Comparison of ENCODE assay signal across 9 cellular contexts in the genomic region with DNA sequence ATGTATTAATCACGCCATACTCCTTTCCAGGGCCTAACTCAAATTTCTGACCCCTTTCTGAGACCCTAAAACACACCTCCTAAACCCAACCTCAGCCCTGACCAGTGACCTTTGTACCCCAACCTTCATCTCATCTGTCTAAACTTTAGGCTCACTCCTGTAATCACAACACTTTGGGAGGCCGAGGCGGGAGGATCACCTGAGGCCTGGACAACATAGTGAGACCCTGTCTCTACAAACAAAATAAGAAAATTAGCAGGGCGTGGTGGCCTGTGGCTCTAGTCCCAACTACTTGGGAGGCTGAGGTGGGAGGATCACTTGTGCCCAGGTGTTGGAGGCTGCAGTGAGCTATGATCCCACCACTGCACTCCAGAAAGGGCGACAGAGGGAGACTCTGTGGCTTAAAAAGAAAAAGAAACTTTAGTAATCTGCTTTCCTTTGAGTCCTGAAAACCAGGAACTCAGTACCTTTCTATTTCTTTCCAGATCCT. TPM values are rescaled to one million over a fixed set of nuclear protein-coding genes. Genes with fewer than 3 reads are reported as not detected.
DNase-seq lines count a peak whose midpoint lies in the region; ATAC-seq and TF ChIP-seq lines count a peak whose summit lies in the region.
"Had no signal": no experiment of that assay in that cellular context is flagged by ENCODE, and none has a peak within 500 bp of the region (broad histone marks: within the 10 kb centered on the region; RNA-seq: fewer than 3 reads in every experiment).

No MANE protein-coding gene starts in this region.

- H3K36me3 ChIP-seq in heart left ventricle (peaks cover 0 to 7% (median 0%) of the 10 kb centered on the region in 9 donors), muscle layer of colon (ENCODE audit: insufficient read depth, low read length) (no peaks in the 10 kb centered on the region), Karpas-422 (ENCODE audit: insufficient read depth, low read length) (no peaks in the 10 kb centered on the region)

- intact Hi-C loops in heart left ventricle (cut with DNase I) (loop anchor here in 3 of 10 donors (5.0 to 10.0 kb wide), 2 partner anchors 150 to 153 kb away; no protein-coding TSS in a partner anchor), left ventricle myocardium superior (cut with micrococcal nuclease) (no loop called here)

- peaks cover 0 to 29% (median 14%) of the 10 kb centered on the region in 12 donors for H3K4me1 ChIP-seq in heart left ventricle
- H3K4me1 ChIP-seq in muscle layer of colon (ENCODE audit: insufficient read depth, low read length) = peaks cover 20% of the 10 kb centered on the region
- peaks cover 16% of the 10 kb centered on the region for H3K4me1 ChIP-seq in Karpas-422 (ENCODE audit: low read length)

- 0 out of 2 replicates have a peak, but pooled peaks cover 4% of the 10 kb centered on the region for H4K20me1 ChIP-seq in Karpas-422 (ENCODE audit: insufficient read depth, low read depth, low read length)

- H3K27me3 ChIP-seq in heart left ventricle = peaks cover 0 to 4% (median 0%) of the 10 kb centered on the region in 9 donors
- H3K27me3 ChIP-seq in muscle layer of colon (ENCODE audit: control insufficient read depth in 1 of 2, insufficient read depth in 2 of 2, low read length in 2 of 2) = peaks cover 6 to 7% of the 10 kb centered on the region in 2 donors
- H3K27me3 ChIP-seq in Karpas-422 (ENCODE audit: low read length) = no peaks in the 10 kb centered on the region

- peak overlapping the region in 7 of 12 donors; percentile 51 to 85 (median 77) for H3K27ac ChIP-seq in heart left ventricle
- peak overlapping the region; percentile 75 for H3K27ac ChIP-seq in muscle layer of colon (ENCODE audit: low read depth, low read length)
- no peak overlapping the region for H3K27ac ChIP-seq in Karpas-422 (ENCODE audit: low read length)

- no peak overlapping the region for H3K4me2 ChIP-seq in Karpas-422 (ENCODE audit: low read depth, low read length, poor library complexity, severe bottlenecking)

- H3K79me2 ChIP-seq in Karpas-422 (ENCODE audit: low read length) = no peaks in the 10 kb centered on the region

- H3K4me3 ChIP-seq in heart left ventricle = peak overlapping the region in 10 of 12 donors; percentile 56 to 79 (median 64)
- peak overlapping the region in 1 of 2 donors; percentile 62 for H3K4me3 ChIP-seq in muscle layer of colon (ENCODE audit: low read depth in 1 of 2, low read length in 2 of 2)
- H3K4me3 ChIP-seq in Karpas-422 (ENCODE audit: low read length) = no peak overlapping the region

- in situ Hi-C loops in KBM-7 (cut with MboI; ENCODE audit: low pct_unique_long_range_greater_than_20kb, low sequenced_read_pairs) = no loop called here

- WGBS in heart left ventricle, 4 donors = 85 to 94% (median 92%) methylated on average over 5 of the region's 5 CpGs

- H3K9me3 Mint-ChIP-seq in chondrocyte (ENCODE audit: low read depth) (no peaks in the 10 kb centered on the region), type B pancreatic cell (no peaks in the 10 kb centered on the region)

- no peak overlapping the region for H3K9ac ChIP-seq in muscle layer of colon (ENCODE audit: low read length)
- no peak overlapping the region for H3K9ac ChIP-seq in Karpas-422 (ENCODE audit: low read length)

- H3K27me3 Mint-ChIP-seq in chondrocyte (ENCODE audit: low read depth) = peaks cover 2% of the 10 kb centered on the region
- H3K27me3 Mint-ChIP-seq in type B pancreatic cell = peaks cover 17% of the 10 kb centered on the region

- H3K9me2 ChIP-seq in Karpas-422 (replicated peaks; ENCODE audit: insufficient read depth, low read length) = no peaks in the 10 kb centered on the region

- ATAC-seq in heart left ventricle = no peak
- no peak for ATAC-seq in left ventricle myocardium superior

- no peak for TF ChIP-seq CTCF in heart left ventricle (IDR thresholded peaks at IDR 0.05)
- no peak for TF ChIP-seq CTCF in chondrocyte (IDR thresholded peaks at IDR 0.05)
- TF ChIP-seq CTCF in type B pancreatic cell (conservative IDR thresholded peaks at IDR 0.05) = no peak

- peaks cover 20% of the 10 kb centered on the region for H3K4me1 Mint-ChIP-seq in chondrocyte (ENCODE audit: low read depth)
- peaks cover 18% of the 10 kb centered on the region for H3K4me1 Mint-ChIP-seq in type B pancreatic cell (ENCODE audit: unreplicated experiment)

- H3K4me3 Mint-ChIP-seq in chondrocyte (ENCODE audit: unreplicated experiment) (peak overlapping the region; percentile 61), type B pancreatic cell (peak overlapping the region; percentile 88)
- H3K4me3 Mint-ChIP-seq: activated naive CD8-positive, alpha-beta T cell had no signal

- H3K9me3 ChIP-seq in heart left ventricle = no peaks in the 10 kb centered on the region
- no peaks in the 10 kb centered on the region for H3K9me3 ChIP-seq in muscle layer of colon (ENCODE audit: low read length)
- no peaks in the 10 kb centered on the region for H3K9me3 ChIP-seq in Karpas-422 (ENCODE audit: low read length)

- DNase-seq in heart left ventricle (no peak), left ventricle myocardium superior (no peak), chondrocyte (ENCODE audit: low spot score) (no peak), type B pancreatic cell (ENCODE audit: extremely low spot score, unreplicated experiment) (no peak), NCI-H1930 (lab: John Stamatoyannopoulos, UW) (no peak), Karpas-422 (no peak), KBM-7 (no peak)

- no peak overlapping the region for H2AFZ ChIP-seq in Karpas-422 (ENCODE audit: low read length)

- H3K27ac Mint-ChIP-seq in chondrocyte (ENCODE audit: unreplicated experiment) (no peak overlapping the region), type B pancreatic cell (peak overlapping the region; percentile 26)
- H3K27ac Mint-ChIP-seq: activated naive CD8-positive, alpha-beta T cell had no signal

- H3K36me3 Mint-ChIP-seq in chondrocyte (ENCODE audit: low read depth) (no peaks in the 10 kb centered on the region), type B pancreatic cell (no peaks in the 10 kb centered on the region)
- H3K36me3 Mint-ChIP-seq: activated naive CD8-positive, alpha-beta T cell had no signal

- TF ChIP-seq POLR2A in heart left ventricle (IDR thresholded peaks at IDR 0.05) = no peak

RNA-seq across cellular contexts. Expression of a gene that starts 4.7 kb away (rescaled TPM):
- 10 to 100 TPM; 12.9 to 33.0 (median 26.9) TPM for total RNA-seq in heart left ventricle
- polyA plus RNA-seq in heart left ventricle = 10 to 100 TPM; 12.1 to 14.2 TPM
- total RNA-seq in left ventricle myocardium superior = 29.8 TPM
- 11.5 to 16.0 TPM (median 13.7 TPM) in 3 replicates for total RNA-seq in chondrocyte
- 11.9 and 13.0 TPM in 2 replicates for total RNA-seq in type B pancreatic cell (ENCODE audit: low replicate concordance)
- 3.1 and 4.6 TPM in 2 replicates for total RNA-seq in Karpas-422 (2014; rRNA removed; shearing (Covaris generic); ENCODE audit: low replicate concordance)

RNA-seq across cellular contexts. Expression of a gene that starts 6.1 kb away (rescaled TPM):
- total RNA-seq in heart left ventricle (1 to 10 TPM in 1 of 9 donors, under 1 TPM in 3, not detected in 5; 0.56 to 2.7 (median 0.65) TPM), left ventricle myocardium superior (0.57 TPM), chondrocyte (0.52 to 0.63 TPM in 2 of 3 replicates, not detected in the other), type B pancreatic cell (ENCODE audit: low replicate concordance) (0.48 TPM in 1 of 2 replicates, not detected in the other)
- polyA plus RNA-seq in heart left ventricle = under 1 TPM; 0.23 to 0.78 TPM
- total RNA-seq in Karpas-422 (2014; rRNA removed; shearing (Covaris generic); ENCODE audit: low replicate concordance) = 0.71 and 8.0 TPM in 2 replicates

RNA-seq across cellular contexts. Expression of a gene that starts 15.1 kb away (rescaled TPM):
- total RNA-seq in heart left ventricle (100 to 1,000 TPM in 1 of 9 donors, 10 to 100 TPM in 8; 31.2 to 106 (median 46.8) TPM), left ventricle myocardium superior (43.3 TPM), chondrocyte (65.6 to 145 TPM (median 142 TPM) in 3 replicates), type B pancreatic cell (ENCODE audit: low replicate concordance) (51.9 and 73.0 TPM in 2 replicates)
- 10 to 100 TPM; 50.9 to 74.9 TPM for polyA plus RNA-seq in heart left ventricle
- 77.9 and 97.9 TPM in 2 replicates for total RNA-seq in Karpas-422 (2014; rRNA removed; shearing (Covaris generic); ENCODE audit: low replicate concordance)

RNA-seq across cellular contexts. Expression of a gene that starts 24.4 kb away (rescaled TPM):
- total RNA-seq in heart left ventricle (100 to 1,000 TPM in 1 of 9 donors, 10 to 100 TPM in 1, 1 to 10 TPM in 4, under 1 TPM in 3; 0.23 to 107 (median 1.1) TPM), left ventricle myocardium superior (0.79 TPM), chondrocyte (25.5 to 50.9 TPM (median 43.8 TPM) in 3 replicates), type B pancreatic cell (ENCODE audit: low replicate concordance) (28.4 and 178 TPM in 2 replicates)
- polyA plus RNA-seq in heart left ventricle = 1 to 10 TPM; 1.4 to 8.0 TPM
- total RNA-seq in Karpas-422 (2014; rRNA removed; shearing (Covaris generic); ENCODE audit: low replicate concordance) = 2.5 and 4.0 TPM in 2 replicates
